Comparison of ENCODE assay signal across 1 cellular context in genomic region chr12:85814116-85814515, GRCh38.
TF ChIP-seq lines count a peak whose summit lies in the region.

No MANE protein-coding gene starts in this region.

TF ChIP-seq in HepG2, 621 proteins besides CTCF, POLR2A, EP300 and RAD21:
- TF ChIP-seq ZFP41 (CRISPR knock-in tag; IDR thresholded peaks at IDR 0.05; ENCODE audit: borderline replicate concordance) (no peak), SSRP1 (CRISPR knock-in tag; IDR thresholded peaks at IDR 0.05) (no peak), STAG1 (CRISPR knock-in tag; IDR thresholded peaks at IDR 0.05) (peak; percentile 11; the same call in 1 of the 2 replicates), SMAD9 (CRISPR knock-in tag; IDR thresholded peaks at IDR 0.05) (no peak), ELK4 (CRISPR knock-in tag; IDR thresholded peaks at IDR 0.05; ENCODE audit: borderline replicate concordance) (no peak)
